In genomic region chr15:41493205-41493901, GRCh38 we compare ENCODE assay signal across 8 cellular contexts. TPM values are rescaled to one million over a fixed set of nuclear protein-coding genes. Genes with fewer than 3 reads are reported as not detected.
DNase-seq lines count a peak whose midpoint lies in the region; ATAC-seq and TF ChIP-seq lines count a peak whose summit lies in the region.

Gene ITPKA, plus strand, starts transcription at chr15:41493874. Its CDS starts 54 bp downstream, at chr15:41493928.

- peak within 1 kb of the TSS; percentile 71 for H4K5ac ChIP-seq in IMR-90 (ENCODE audit: low read depth, low read length)

- H3K4me3 ChIP-seq in IMR-90 (ENCODE audit: insufficient read depth, low read depth, low read length) (peak within 1 kb of the TSS; percentile 51), SK-N-MC (peak within 1 kb of the TSS; percentile 88), urinary bladder (ENCODE audit: low read depth, low read length) (peak within 1 kb of the TSS; percentile 65)

- no peaks in the 10 kb centered on the region for H3K36me3 ChIP-seq in IMR-90 (ENCODE audit: control insufficient read depth, insufficient read depth, low read length)
- H3K36me3 ChIP-seq in SK-N-MC (ENCODE audit: insufficient read depth, low read length): no peaks in the 10 kb centered on the region
- no peaks in the 10 kb centered on the region for H3K36me3 ChIP-seq in urinary bladder (ENCODE audit: insufficient read depth)

- peak within 1 kb of the TSS; percentile 86 for H4K91ac ChIP-seq in IMR-90 (ENCODE audit: insufficient read depth, low read depth, low read length)

- no TSS peak for BruUV-seq in IMR-90 (replicated peaks; lab: Mats Ljungman, UMichigan)

- no peaks in the 10 kb centered on the region for H3K9me3 ChIP-seq in IMR-90 (ENCODE audit: control insufficient read depth, insufficient read depth, low read length)
- no peaks in the 10 kb centered on the region for H3K9me3 ChIP-seq in SK-N-MC (ENCODE audit: low read depth, low read length)

- peak within 1 kb of the TSS; percentile 94; the same call in 1 of the 2 replicates for H3K23ac ChIP-seq in IMR-90 (ENCODE audit: low read depth, low read length)

- ATAC-seq in GM21528 (IDR thresholded peaks at IDR 0.05; ENCODE audit: low FRiP score, unreplicated experiment): peak; percentile 69
- ATAC-seq in IMR-90 (ENCODE audit: low read depth): peak; percentile 79

- intact Hi-C loops in IMR-90 (cut with micrococcal nuclease) (no loop called here), head of caudate nucleus (cut with DNase I) (no loop called here), posterior vena cava (cut with DNase I) (no loop called here)

- H2BK120ac ChIP-seq in IMR-90 (ENCODE audit: low read depth, low read length): peak within 1 kb of the TSS; percentile 90

- H3K4ac ChIP-seq in IMR-90 (ENCODE audit: low read depth, low read length): peak within 1 kb of the TSS; percentile 73

- H3K27me3 ChIP-seq in IMR-90 (ENCODE audit: control insufficient read depth, insufficient read depth, low read length): peaks cover 9% of the 10 kb centered on the region

- CTCF ChIA-PET in IMR-90 (lab: Yijun Ruan, JAX): no interaction called here

- TF ChIP-seq CTCF in IMR-90 (conservative IDR thresholded peaks at IDR 0.05; ENCODE audit: low read depth, low read length): no peak

- TF ChIP-seq POLR2A in IMR-90 (IDR thresholded peaks at IDR 0.05; ENCODE audit: low read depth, low read length): no peak

- H2BK15ac ChIP-seq in IMR-90 (ENCODE audit: low read depth, low read length): peak within 1 kb of the TSS; percentile 66

- peaks cover 0 to 9% of the 10 kb centered on the region in 2 experiments; a peak in 2 of 4 replicates for H3K79me1 ChIP-seq in IMR-90 (ENCODE audit: low read depth in 1 of 2, low read length in 2 of 2)

- peak within 1 kb of the TSS; percentile 91 for H3K14ac ChIP-seq in IMR-90 (replicated peaks; ENCODE audit: low read depth, low read length)

- in situ Hi-C loops in IMR-90 (cut with MboI; ENCODE audit: low sequenced_read_pairs): no loop called here

- POLR2A ChIA-PET in IMR-90 (lab: Charles Lee; ENCODE audit: unreplicated experiment): no interaction called here

- peak within 1 kb of the TSS; percentile 93 for H2AK9ac ChIP-seq in IMR-90 (replicated peaks; ENCODE audit: low read depth, low read length, poor library complexity)

- WGBS in IMR-90 (ENCODE audit: extremely low coverage in 2 of 2, insufficient read length in 1 of 2), 2 experiments: 0% methylated on average over 6 of the region's 60 CpGs; no CpG with 5 or more reads in 1 of the 2 experiments
- WGBS in urinary bladder: under 1% methylated on average over 60 of the region's 60 CpGs

- H3K9me1 ChIP-seq in IMR-90 (ENCODE audit: insufficient read depth, low read length): peaks cover 29% of the 10 kb centered on the region

- peak within 1 kb of the TSS; percentile 80; the same call in 1 of the 2 replicates for H2BK20ac ChIP-seq in IMR-90 (ENCODE audit: low read depth, low read length)

- H3K9ac ChIP-seq in IMR-90 (ENCODE audit: low read depth, low read length): peak within 1 kb of the TSS; percentile 77
- peak within 1 kb of the TSS; percentile 77 for H3K9ac ChIP-seq in SK-N-MC (ENCODE audit: insufficient read length)

- H3K4me2 ChIP-seq in IMR-90 (ENCODE audit: low read depth, low read length): peak within 1 kb of the TSS; percentile 90

- H2AFZ ChIP-seq in IMR-90 (replicated peaks; ENCODE audit: low read length, poor library complexity): peak within 1 kb of the TSS; percentile 95

- H3K56ac ChIP-seq in IMR-90 (ENCODE audit: extremely low read depth, insufficient read depth, low read length): peak within 1 kb of the TSS; percentile 72

- DNase-seq in Daoy (ENCODE audit: low read depth) (peak; percentile 86), IMR-90 (peak; percentile 78), SK-N-MC (ENCODE audit: low read depth, low spot score) (no peak), head of caudate nucleus (peak in 41 of 42 donors; percentile 43 to 88 (median 69)), posterior vena cava (ENCODE audit: low spot score) (peak; percentile 88)
- peak; percentile 93 for DNase-seq in activated naive CD4-positive, alpha-beta T cell treated with anti-CD3 and anti-CD28 coated beads, Interleukin-2, amount 50 U/mL, for 16 hours

- peak within 1 kb of the TSS; percentile 77 for H2BK5ac ChIP-seq in IMR-90 (ENCODE audit: low read depth, low read length, poor library complexity, severe bottlenecking)

- dilution Hi-C loops in IMR-90 (cut with HindIII; ENCODE audit: low sequenced_read_pairs, unreplicated experiment): no loop called here

- TF ChIP-seq RAD21 in IMR-90 (IDR thresholded peaks at IDR 0.05; ENCODE audit: low read length): no peak

- H2AK5ac ChIP-seq in IMR-90 (ENCODE audit: low read depth, low read length): peak within 1 kb of the TSS; percentile 98

- H3K27ac ChIP-seq in IMR-90 (ENCODE audit: insufficient read depth, low read length) (peak within 1 kb of the TSS; percentile 76), SK-N-MC (no peak within 1 kb of the TSS; the same call in 1 of the 2 replicates), urinary bladder (ENCODE audit: low read depth) (no peak within 1 kb of the TSS)

- H4K20me1 ChIP-seq in IMR-90 (ENCODE audit: insufficient read depth, low read length): no peaks in the 10 kb centered on the region

- H4K8ac ChIP-seq in IMR-90 (ENCODE audit: low read depth in 2 of 2, low read length in 2 of 2): peak within 1 kb of the TSS; percentile 77 to 87

- H3K4me1 ChIP-seq in IMR-90 (ENCODE audit: control insufficient read depth, insufficient read depth, low read length): peaks cover 19% of the 10 kb centered on the region
- H3K4me1 ChIP-seq in urinary bladder (ENCODE audit: insufficient read depth): peaks cover 3% of the 10 kb centered on the region

- H3K18ac ChIP-seq in IMR-90 (ENCODE audit: low read depth, low read length): peak within 1 kb of the TSS; percentile 70

TF ChIP-seq in IMR-90, 13 proteins besides CTCF, POLR2A, EP300 and RAD21:
- peak; percentile 74 for TF ChIP-seq MAZ (IDR thresholded peaks at IDR 0.05; ENCODE audit: borderline replicate concordance, low read depth, low read length)
- no peak for TF ChIP-seq NFE2L2 (IDR thresholded peaks at IDR 0.05; ENCODE audit: low read depth, low read length)

RNA-seq across cellular contexts. Expression of gene ITPKA, which starts in this region (rescaled TPM):
- total RNA-seq in Daoy (2014; rRNA removed; shearing (Covaris generic)): 5.0 and 7.7 TPM in 2 replicates
- total RNA-seq in IMR-90 (2012; rRNA removed) (1.1 and 1.4 TPM in 2 replicates), posterior vena cava (under 1 TPM; 0.28 to 0.33 TPM), urinary bladder (0.37 TPM)
- polyA plus RNA-seq in IMR-90 (2012; rRNA removed) (1.8 and 2.2 TPM in 2 replicates), urinary bladder (2.0 TPM)
- 3.0 and 3.1 TPM in 2 replicates for polyA plus RNA-seq in IMR-90 (2012; cell fraction: cytosol; rRNA removed)
- polyA plus RNA-seq in IMR-90 (2012; cell fraction: nucleus; rRNA removed; ENCODE audit: low replicate concordance): 3.0 and 7.3 TPM in 2 replicates

Comparison
In these comparisons a context has a peak if more than half of its experiments do, and no peak if none do; other contexts are left out.
1. Peak in DNase-seq in posterior vena cava; RNA of the gene not detected or under 1 TPM.